Comparison of ENCODE assay signal across 21 cellular contexts in the genomic region with DNA sequence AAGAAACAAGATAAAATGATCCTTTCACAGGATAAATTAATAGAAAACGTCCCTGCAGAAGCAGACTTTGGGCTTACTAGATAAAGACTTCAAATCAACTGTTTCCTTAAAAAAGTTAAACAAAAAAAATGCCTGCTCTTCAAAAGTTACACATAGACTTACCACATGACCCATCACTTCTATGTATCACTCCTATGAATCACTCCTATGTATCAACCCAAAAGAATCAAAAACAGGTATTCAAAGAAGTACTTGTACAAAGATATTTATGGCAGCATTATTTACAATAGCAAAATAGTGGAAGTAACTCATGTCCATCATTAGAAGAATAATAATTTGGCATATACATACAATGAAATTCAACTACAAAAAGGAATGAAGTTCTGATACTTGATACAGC. TPM values are rescaled to one million over a fixed set of nuclear protein-coding genes. Genes with fewer than 3 reads are reported as not detected.
A peak's percentile ranks its signal among the peaks of the same experiment; 100 is the strongest.
DNase-seq lines count a peak whose midpoint lies in the region; ATAC-seq and TF ChIP-seq lines count a peak whose summit lies in the region.
"Had no signal": no experiment of that assay in that cellular context is flagged by ENCODE, and none has a peak within 500 bp of the region (broad histone marks: within the 10 kb centered on the region; RNA-seq: fewer than 3 reads in every experiment).

No MANE protein-coding gene starts in this region.

- H3K4me2 ChIP-seq in PC-3 (ENCODE audit: low read length) = no peak overlapping the region
- H3K4me2 ChIP-seq in mammary epithelial cell (ENCODE audit: insufficient read depth, low read depth, low read length) = peak overlapping the region; percentile 41

- H2AFZ ChIP-seq in PC-3 (ENCODE audit: low read length) (0 out of 2 replicates have a peak overlapping the region, but pooled peaks have one; percentile 28), mammary epithelial cell (ENCODE audit: low read depth, low read length) (peak overlapping the region; percentile 81)

- H4K20me1 ChIP-seq in PC-3 (ENCODE audit: low read length) (no peaks in the 10 kb centered on the region), mammary epithelial cell (ENCODE audit: insufficient read depth, low read length) (no peaks in the 10 kb centered on the region)

- H3K36me3 ChIP-seq in PC-3 (ENCODE audit: low read depth, low read length) (no peaks in the 10 kb centered on the region), mammary epithelial cell (ENCODE audit: insufficient read depth, low read length) (no peaks in the 10 kb centered on the region), mesodermal cell (ENCODE audit: control insufficient read depth, insufficient read depth, low read length) (no peaks in the 10 kb centered on the region)

- BruUV-seq in PC-3 (replicated peaks; lab: Mats Ljungman, UMichigan) (no TSS peak), mammary epithelial cell (replicated peaks; lab: Mats Ljungman, UMichigan) (no TSS peak)

- CTCF ChIA-PET in PC-3 (lab: Charles Lee) = no interaction called here
- CTCF ChIA-PET in mammary epithelial cell (lab: Charles Lee; ENCODE audit: low non-redundant PET) = no interaction called here

- POLR2A ChIA-PET in PC-3 (lab: Charles Lee; ENCODE audit: unreplicated experiment) = no interaction called here

- TF ChIP-seq CTCF in PC-3 (conservative IDR thresholded peaks at IDR 0.05; ENCODE audit: low read depth, low read length) = no peak
- no peak for TF ChIP-seq CTCF in mammary epithelial cell (conservative IDR thresholded peaks at IDR 0.05 in 1 of 2, IDR thresholded peaks at IDR 0.05 in 1 of 2; ENCODE audit: extremely low read depth in 1 of 2, insufficient read depth in 1 of 2, low read depth in 1 of 2, low read length in 2 of 2)

- H3K4me3 ChIP-seq in PC-3 (ENCODE audit: low read length) (no peak overlapping the region), mammary epithelial cell (replicated peaks in 1 of 3; ENCODE audit: insufficient read depth in 1 of 3, low read depth in 2 of 3, low read length in 3 of 3) (no peak overlapping the region), mesodermal cell (ENCODE audit: extremely low read depth, insufficient read depth, low read length, poor library complexity, severe bottlenecking) (no peak overlapping the region)

- H3K9ac ChIP-seq in PC-3 (ENCODE audit: low read length) (no peak overlapping the region), mammary epithelial cell (ENCODE audit: insufficient read depth, low read length) (no peak overlapping the region)

- H3K27me3 ChIP-seq in PC-3 (ENCODE audit: low read length) (no peaks in the 10 kb centered on the region), mammary epithelial cell (ENCODE audit: insufficient read depth, low read length) (no peaks in the 10 kb centered on the region)

- H3K9me3 ChIP-seq in PC-3 (ENCODE audit: low read length) = no peaks in the 10 kb centered on the region
- no peaks in the 10 kb centered on the region for H3K9me3 ChIP-seq in mammary epithelial cell (replicated peaks; ENCODE audit: insufficient read depth, low read length)
- H3K9me3 ChIP-seq in mesodermal cell (ENCODE audit: control insufficient read depth, low read length) = no peaks in the 10 kb centered on the region

- peak; percentile 67 for ATAC-seq in PC-3
- no peak for ATAC-seq in sciatic nerve

- in situ Hi-C loops in mammary epithelial cell (cut with MboI; ENCODE audit: low sequenced_read_pairs in 2 of 2) = no loop called here

- H3K79me2 ChIP-seq in PC-3 (ENCODE audit: low read length) = no peaks in the 10 kb centered on the region
- no peaks in the 10 kb centered on the region for H3K79me2 ChIP-seq in mammary epithelial cell (ENCODE audit: insufficient read depth, low read length)

- dilution Hi-C loops in mammary epithelial cell (cut with HindIII; ENCODE audit: low sequenced_read_pairs) = no loop called here

- no peaks in the 10 kb centered on the region for H3K9me2 ChIP-seq in PC-3 (replicated peaks; ENCODE audit: low read length)

- H3F3A ChIP-seq in PC-3 (ENCODE audit: low read length, unreplicated experiment) = no peaks in the 10 kb centered on the region

- H3K27ac ChIP-seq in PC-3 (ENCODE audit: low read length) (no peak overlapping the region), mammary epithelial cell (ENCODE audit: insufficient read depth, low read depth, low read length) (peak overlapping the region; percentile 42), mesodermal cell (ENCODE audit: low read depth, low read length, severe bottlenecking) (peak overlapping the region; percentile 4)

- 80% methylated on average over 1 of the region's 1 CpG for WGBS in mammary epithelial cell (ENCODE audit: low coverage, missing lambda C conversion rate)
- 83% methylated on average over 1 of the region's 1 CpG for WGBS in mesodermal cell (ENCODE audit: insufficient coverage in 2 of 2), 2 experiments

- H3K4me1 ChIP-seq in PC-3 (ENCODE audit: insufficient read depth, low read length) (peaks cover 7% of the 10 kb centered on the region), mammary epithelial cell (ENCODE audit: insufficient read depth, low read length) (peaks cover 17% of the 10 kb centered on the region), mesodermal cell (ENCODE audit: control insufficient read depth, insufficient read depth, low read length, poor library complexity, severe bottlenecking) (no peaks in the 10 kb centered on the region)

- intact Hi-C loops in PC-3 (cut with micrococcal nuclease) (no loop called here), mammary epithelial cell (cut with micrococcal nuclease) (loop anchor here (2.0 kb wide), 1 partner anchor 16 kb away; no protein-coding TSS in a partner anchor), sciatic nerve (cut with DNase I) (no loop called here)

- DNase-seq in PC-3 = peak; percentile 57
- DNase-seq in mammary epithelial cell = peak; percentile 61
- no peak for DNase-seq in nucleus accumbens (lab: John Stamatoyannopoulos, UW)
- no peak for DNase-seq in sciatic nerve (ENCODE audit: low spot score)
- no peak for DNase-seq in UCSD-AML1 (lab: John Stamatoyannopoulos, UW; ENCODE audit: unreplicated experiment)
- DNase-seq in amniotic stem cell (lab: John Stamatoyannopoulos, UW) = no peak
- DNase-seq: CD4-positive, CD25-positive, alpha-beta regulatory T cell; COR-L47; DMS79; Karpas-422; NCI-H1694 treated with DMSO at 0.1 percent for 48 hours; NCI-H2081 treated with DMSO at 0.1 percent for 48 hours; NCI-H446; NCI-H526; OCI-M1; RPMI8226; SIG-M5 had no signal

RNA-seq across cellular contexts. Expression of gene PRDM9, which starts 56.3 kb away (rescaled TPM):
- total RNA-seq in PC-3 (2014; rRNA removed) = 0.11 and 0.12 TPM in 2 replicates
- total RNA-seq in mammary epithelial cell = not detected
- not detected for polyA plus RNA-seq in mammary epithelial cell
- not detected for polyA minus RNA-seq in mammary epithelial cell
- polyA plus RNA-seq in mesodermal cell (2013, experiment 1 of 2) = not detected
- polyA plus RNA-seq in mesodermal cell (2013, experiment 2 of 2) = not detected
- not detected for total RNA-seq in sciatic nerve
- total RNA-seq: CD4-positive, CD25-positive, alpha-beta regulatory T cell; H1; M059J had no signal
- polyA plus RNA-seq: BJ; CD4-positive, CD25-positive, alpha-beta regulatory T cell; H1 had no signal

Comparison
In these comparisons a context has a peak if more than half of its experiments do, and no peak if none do; other contexts are left out.
1. DNase-seq: peak in PC-3 (single experiment) and mammary epithelial cell (single experiment); none in nucleus accumbens (0 of 56), sciatic nerve (single experiment), UCSD-AML1 (single experiment) and amniotic stem cell (single experiment).